27 cellular contexts compared by ENCODE assay signal in the genomic region with DNA sequence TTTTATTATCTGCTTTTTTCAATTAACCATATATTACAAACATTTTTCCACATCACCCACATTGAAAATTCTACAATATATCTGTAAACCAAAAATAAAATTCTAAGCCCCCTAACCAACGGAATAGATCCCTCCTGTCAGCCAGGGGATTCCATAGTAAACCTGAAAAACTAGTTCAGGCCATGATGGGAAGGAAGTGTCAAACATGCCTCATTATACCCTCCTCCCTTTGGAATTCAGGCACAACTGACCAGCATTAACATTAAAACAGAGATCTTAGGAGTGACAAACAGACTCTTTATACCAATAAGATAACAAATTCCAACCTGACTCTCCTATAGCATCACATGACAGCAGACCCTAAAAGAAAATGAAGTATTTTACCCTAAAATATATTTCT.
A peak's percentile ranks its signal among the peaks of the same experiment; 100 is the strongest.
DNase-seq lines count a peak whose midpoint lies in the region; ATAC-seq and TF ChIP-seq lines count a peak whose summit lies in the region.
"Had no signal": no experiment of that assay in that cellular context is flagged by ENCODE, and none has a peak within 500 bp of the region (broad histone marks: within the 10 kb centered on the region; RNA-seq: fewer than 3 reads in every experiment).

No MANE protein-coding gene starts in this region.

- H4K20me1 ChIP-seq in smooth muscle cell (ENCODE audit: low read depth): no peaks in the 10 kb centered on the region
- no peaks in the 10 kb centered on the region for H4K20me1 ChIP-seq in GM23248 (ENCODE audit: insufficient read depth)

- no peak for TF ChIP-seq CTCF in smooth muscle cell (IDR thresholded peaks at IDR 0.05; ENCODE audit: borderline replicate concordance, insufficient read depth, poor library complexity, severe bottlenecking)
- TF ChIP-seq CTCF in GM10266 (IDR thresholded peaks at IDR 0.05; ENCODE audit: control insufficient read depth, insufficient read depth, low read depth, missing control alignments): no peak

- H3K27ac ChIP-seq in HUES6 (ENCODE audit: low read depth, low read length) (peak overlapping the region; percentile 87), caudate nucleus (ENCODE audit: low read depth, low read length) (peak overlapping the region; percentile 16), smooth muscle cell (ENCODE audit: low read depth) (peak overlapping the region; percentile 7), GM23248 (no peak overlapping the region)
- H3K27ac ChIP-seq: BLaER1, cardiac muscle cell, SK-N-MC had no signal

- no peaks in the 10 kb centered on the region for H3F3A ChIP-seq in smooth muscle cell (ENCODE audit: low read depth)
- H3F3A ChIP-seq in GM23248 (ENCODE audit: insufficient read depth): no peaks in the 10 kb centered on the region

- ATAC-seq in GM18520 (IDR thresholded peaks at IDR 0.05; ENCODE audit: unreplicated experiment): no peak
- ATAC-seq: activated T-cell treated with anti-CD3 and anti-CD28 coated beads, Interleukin-2, amount 50 U/mL, for 4 hours; effector memory CD8-positive, alpha-beta T cell; esophagus mucosa; K562; naive thymus-derived CD8-positive, alpha-beta T cell; stimulated activated effector memory CD8-positive, alpha-beta T cell treated with anti-CD3 and anti-CD28 coated beads, Interleukin-12 subunit alpha, Interleukin-12 subunit beta, amount 100 ng/mL, for 72 hours had no signal

- H3K9me3 ChIP-seq in HUES6 (ENCODE audit: control insufficient read depth, insufficient read depth, low read depth, low read length) (no peaks in the 10 kb centered on the region), smooth muscle cell (replicated peaks; ENCODE audit: low read depth) (no peaks in the 10 kb centered on the region), GM23248 (ENCODE audit: low read depth) (no peaks in the 10 kb centered on the region)
- H3K9me3 ChIP-seq: BLaER1, MG63 had no signal

- H3K4me1 ChIP-seq in HUES6 (ENCODE audit: control insufficient read depth, insufficient read depth, low read length) (peaks cover 35% of the 10 kb centered on the region), smooth muscle cell (ENCODE audit: low read depth) (no peaks in the 10 kb centered on the region), GM23248 (ENCODE audit: insufficient read depth) (no peaks in the 10 kb centered on the region)

- in situ Hi-C loops in GM23248 (cut with MboI): no loop called here

- no peak overlapping the region for H2AFZ ChIP-seq in smooth muscle cell (ENCODE audit: low read depth)
- H2AFZ ChIP-seq in GM23248: no peak overlapping the region

- no peak overlapping the region for H3K4me3 ChIP-seq in HUES6 (ENCODE audit: low read depth, low read length)
- H3K4me3 ChIP-seq in smooth muscle cell: no peak overlapping the region
- no peak overlapping the region for H3K4me3 ChIP-seq in GM23248
- H3K4me3 ChIP-seq: BLaER1, cardiac muscle cell, K562, MG63, SK-N-MC had no signal

- peaks cover 9% of the 10 kb centered on the region; the same call in 1 of the 2 replicates for H3K36me3 ChIP-seq in HUES6 (ENCODE audit: control insufficient read depth, insufficient read depth, low read length)
- H3K36me3 ChIP-seq in smooth muscle cell (ENCODE audit: low read depth): no peaks in the 10 kb centered on the region
- peaks cover 14% of the 10 kb centered on the region for H3K36me3 ChIP-seq in GM23248 (ENCODE audit: low read depth)

- no peak for DNase-seq in caudate nucleus (lab: John Stamatoyannopoulos, UW)
- peak; percentile 46 for DNase-seq in iPS DF 4.7 (ENCODE audit: extremely low read depth, low spot score)
- no peak for DNase-seq in smooth muscle cell (lab: John Stamatoyannopoulos, UW; ENCODE audit: unreplicated experiment)
- no peak for DNase-seq in GM23248
- no peak for DNase-seq in stimulated activated CD4-positive, alpha-beta T cell treated with anti-CD3 and anti-CD28 coated beads, Interleukin-4, amount 100 ng/mL, for 1 hour
- DNase-seq in GM10266 (ENCODE audit: extremely low spot score): no peak
- DNase-seq: activated gamma-delta T cell; activated naive CD8-positive, alpha-beta T cell treated with anti-CD3 and anti-CD28 coated beads for 36 hours; activated T-cell treated with anti-CD3 and anti-CD28 coated beads, Interleukin-2, amount 50 U/mL, for 4 hours; anterior cingulate cortex; cortex of kidney; effector memory CD8-positive, alpha-beta T cell; MG63; naive thymus-derived CD8-positive, alpha-beta T cell; NCI-H1930; NCI-H2171 treated with DMSO at 0.1 percent for 48 hours; NCI-H524; occipital lobe; stimulated activated CD4-positive, alpha-beta T cell treated with anti-CD3 and anti-CD28 coated beads, Interleukin-15, amount 100 ng/mL, for 24 hours had no signal

- H3K79me2 ChIP-seq in smooth muscle cell (ENCODE audit: low read depth): peaks cover 7% of the 10 kb centered on the region
- peaks cover 58% of the 10 kb centered on the region for H3K79me2 ChIP-seq in GM23248 (ENCODE audit: insufficient read depth)

- H3K27me3 ChIP-seq in HUES6 (ENCODE audit: control insufficient read depth, insufficient read depth, low read length) (no peaks in the 10 kb centered on the region), smooth muscle cell (ENCODE audit: low read depth) (no peaks in the 10 kb centered on the region), GM23248 (replicated peaks; ENCODE audit: insufficient read depth) (no peaks in the 10 kb centered on the region)
- H3K27me3 ChIP-seq: BLaER1, cardiac muscle cell, MG63 had no signal

- WGBS in smooth muscle cell (ENCODE audit: low lambda C conversion rate): 24% methylated on average over 1 of the region's 1 CpG
- 46 to 54% methylated on average over 1 of the region's 1 CpG for WGBS in GM23248 (ENCODE audit: low coverage in 1 of 2, low lambda C conversion rate in 2 of 2, missing lambda C conversion rate in 2 of 2), 2 experiments

- H3K9ac ChIP-seq in HUES6 (ENCODE audit: low read length) (no peak overlapping the region), smooth muscle cell (ENCODE audit: low read depth) (no peak overlapping the region), GM23248 (no peak overlapping the region)
- H3K9ac ChIP-seq: BLaER1 had no signal

- no peak overlapping the region for H3K4me2 ChIP-seq in smooth muscle cell
- H3K4me2 ChIP-seq in GM23248 (ENCODE audit: unreplicated experiment): no peak overlapping the region
- H3K4me2 ChIP-seq: BLaER1 had no signal

- no peaks in the 10 kb centered on the region for H3K9me2 ChIP-seq in GM23248 (ENCODE audit: insufficient read depth)
